ENCODE assay signal across 8 cellular contexts in genomic region chr2:120175000-120175581, GRCh38. TPM values are rescaled to one million over a fixed set of nuclear protein-coding genes. Genes with fewer than 3 reads are reported as not detected.
DNase-seq lines count a peak whose midpoint lies in the region; ATAC-seq, FAIRE-seq and TF ChIP-seq lines count a peak whose summit lies in the region.

No MANE protein-coding gene starts in this region.

- FAIRE-seq in G401.6 (lab: Jason Lieb, UNC): peak; percentile 89

- no peaks in the 10 kb centered on the region for H3K9me3 Mint-ChIP-seq in T-helper 2 cell treated with Interferon-gamma antibody and Interleukin-4, amounts not matched to agents 5 μg/mL and 100 μg/mL, for 36 hours
- no peaks in the 10 kb centered on the region for H3K9me3 Mint-ChIP-seq in nephron progenitor cell

- no peak for ATAC-seq in activated CD4-positive, CD25-positive, alpha-beta regulatory T cell treated with anti-CD3 and anti-CD28 coated beads, Interleukin-2, amount 50 U/mL, for 24 hours

- H3K36me3 Mint-ChIP-seq in T-helper 2 cell treated with Interferon-gamma antibody and Interleukin-4, amounts not matched to agents 5 μg/mL and 100 μg/mL, for 36 hours (ENCODE audit: low read depth): peaks cover 8% of the 10 kb centered on the region
- peaks cover 17% of the 10 kb centered on the region for H3K36me3 Mint-ChIP-seq in nephron progenitor cell (ENCODE audit: low read depth)

- peaks cover 37% of the 10 kb centered on the region for H3K4me1 Mint-ChIP-seq in T-helper 2 cell treated with Interferon-gamma antibody and Interleukin-4, amounts not matched to agents 5 μg/mL and 100 μg/mL, for 36 hours (ENCODE audit: low read depth)
- H3K4me1 Mint-ChIP-seq in nephron progenitor cell: peaks cover 7% of the 10 kb centered on the region

- no peak overlapping the region for H3K4me3 ChIP-seq in fibroblast of mammary gland (ENCODE audit: control insufficient read depth, low read depth, low read length)

- H3K27me3 Mint-ChIP-seq in T-helper 2 cell treated with Interferon-gamma antibody and Interleukin-4, amounts not matched to agents 5 μg/mL and 100 μg/mL, for 36 hours (ENCODE audit: low read depth): peaks cover 6% of the 10 kb centered on the region
- no peaks in the 10 kb centered on the region for H3K27me3 Mint-ChIP-seq in nephron progenitor cell (ENCODE audit: low read depth, poor library complexity)

- H3K4me3 Mint-ChIP-seq in T-helper 2 cell treated with Interferon-gamma antibody and Interleukin-4, amounts not matched to agents 5 μg/mL and 100 μg/mL, for 36 hours: no peak overlapping the region
- H3K4me3 Mint-ChIP-seq in nephron progenitor cell: no peak overlapping the region

- DNase-seq in A172 (ENCODE audit: low spot score) (peak; percentile 63), NCI-H1417 treated with DMSO at 0.1 percent for 48 hours (lab: John Stamatoyannopoulos, UW) (peak; percentile 25), fibroblast of mammary gland (ENCODE audit: low read depth) (peak; percentile 76), nephron progenitor cell (peak; percentile 19)
- DNase-seq in T-helper 2 cell treated with Interferon-gamma antibody and Interleukin-4, amounts not matched to agents 5 μg/mL and 100 μg/mL, for 36 hours (ENCODE audit: low spot score): no peak
- DNase-seq in stimulated activated CD4-positive, alpha-beta T cell treated with anti-CD3 and anti-CD28 coated beads, Interleukin-1b, Interleukin-23, amount 100 ng/mL, for 48 hours: no peak

- TF ChIP-seq CTCF in fibroblast of mammary gland (conservative IDR thresholded peaks at IDR 0.05; ENCODE audit: control insufficient read depth, insufficient read depth, low read depth, low read length): peak; percentile 68
- peak; percentile 78 for TF ChIP-seq CTCF in nephron progenitor cell (IDR thresholded peaks at IDR 0.05)

- H3K27ac Mint-ChIP-seq in T-helper 2 cell treated with Interferon-gamma antibody and Interleukin-4, amounts not matched to agents 5 μg/mL and 100 μg/mL, for 36 hours: peak overlapping the region; percentile 18
- no peak overlapping the region for H3K27ac Mint-ChIP-seq in nephron progenitor cell

RNA-seq across cellular contexts. Expression of gene TMEM185B, which starts 48.1 kb away (rescaled TPM):
- total RNA-seq in A172 (2014; rRNA removed; shearing (Covaris generic)): 36.9 and 38.1 TPM in 2 replicates

Comparison
In these comparisons a context has a peak if more than half of its experiments do, and no peak if none do; other contexts are left out.
1. DNase-seq: peak in A172 (single experiment), NCI-H1417 treated with DMSO at 0.1 percent for 48 hours (single experiment), fibroblast of mammary gland (single experiment) and nephron progenitor cell (single experiment); none in T-helper 2 cell treated with Interferon-gamma antibody and Interleukin-4, amounts not matched to agents 5 μg/mL and 100 μg/mL, for 36 hours (single experiment) and stimulated activated CD4-positive, alpha-beta T cell treated with anti-CD3 and anti-CD28 coated beads, Interleukin-1b, Interleukin-23, amount 100 ng/mL, for 48 hours (single experiment).